In the genomic region with DNA sequence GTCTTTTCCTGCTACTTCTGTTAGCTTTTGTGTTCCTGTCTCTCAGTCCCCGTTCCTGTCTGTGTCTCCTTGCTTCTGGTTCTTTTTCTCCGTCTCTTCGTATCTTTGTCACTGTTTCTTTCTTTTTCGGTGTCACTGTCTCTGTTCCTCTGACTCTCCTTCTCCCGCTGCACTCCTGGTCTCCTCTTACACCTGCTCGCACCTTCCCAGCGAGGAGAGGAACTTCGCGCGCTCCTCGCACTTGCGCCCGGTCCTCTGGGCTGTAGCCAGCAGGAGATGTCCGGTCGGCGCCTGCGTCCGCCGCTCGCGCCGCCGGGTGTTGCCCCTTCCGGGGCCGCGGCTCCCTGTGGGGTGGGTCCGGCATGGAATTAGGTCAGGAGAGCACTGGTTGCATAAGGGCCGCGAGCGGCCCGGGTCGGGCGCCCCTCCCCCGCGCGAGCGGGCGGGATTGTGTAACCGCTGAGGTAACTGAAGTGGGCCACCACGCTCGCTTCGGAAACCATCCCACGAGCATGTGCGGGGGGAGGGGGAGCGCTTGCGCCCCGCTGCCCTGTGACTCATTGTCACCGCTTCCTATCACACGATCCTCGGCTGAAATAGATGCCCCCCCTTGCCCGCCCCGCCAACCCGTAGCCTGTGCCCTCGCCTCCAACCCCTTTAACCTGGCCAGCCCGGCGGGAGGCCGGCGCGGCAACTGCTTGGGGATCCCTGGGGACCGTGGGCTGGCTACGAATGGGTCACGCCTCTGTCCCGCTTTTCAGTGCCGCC, we compare ENCODE assay signal across 1 cellular context.
TF ChIP-seq lines count a peak whose summit lies in the region.

No MANE protein-coding gene starts in this region.

TF ChIP-seq in HepG2, 621 proteins besides CTCF, POLR2A, EP300 and RAD21 (continued from another document and continues in another):
- TF ChIP-seq, protein P1, sequence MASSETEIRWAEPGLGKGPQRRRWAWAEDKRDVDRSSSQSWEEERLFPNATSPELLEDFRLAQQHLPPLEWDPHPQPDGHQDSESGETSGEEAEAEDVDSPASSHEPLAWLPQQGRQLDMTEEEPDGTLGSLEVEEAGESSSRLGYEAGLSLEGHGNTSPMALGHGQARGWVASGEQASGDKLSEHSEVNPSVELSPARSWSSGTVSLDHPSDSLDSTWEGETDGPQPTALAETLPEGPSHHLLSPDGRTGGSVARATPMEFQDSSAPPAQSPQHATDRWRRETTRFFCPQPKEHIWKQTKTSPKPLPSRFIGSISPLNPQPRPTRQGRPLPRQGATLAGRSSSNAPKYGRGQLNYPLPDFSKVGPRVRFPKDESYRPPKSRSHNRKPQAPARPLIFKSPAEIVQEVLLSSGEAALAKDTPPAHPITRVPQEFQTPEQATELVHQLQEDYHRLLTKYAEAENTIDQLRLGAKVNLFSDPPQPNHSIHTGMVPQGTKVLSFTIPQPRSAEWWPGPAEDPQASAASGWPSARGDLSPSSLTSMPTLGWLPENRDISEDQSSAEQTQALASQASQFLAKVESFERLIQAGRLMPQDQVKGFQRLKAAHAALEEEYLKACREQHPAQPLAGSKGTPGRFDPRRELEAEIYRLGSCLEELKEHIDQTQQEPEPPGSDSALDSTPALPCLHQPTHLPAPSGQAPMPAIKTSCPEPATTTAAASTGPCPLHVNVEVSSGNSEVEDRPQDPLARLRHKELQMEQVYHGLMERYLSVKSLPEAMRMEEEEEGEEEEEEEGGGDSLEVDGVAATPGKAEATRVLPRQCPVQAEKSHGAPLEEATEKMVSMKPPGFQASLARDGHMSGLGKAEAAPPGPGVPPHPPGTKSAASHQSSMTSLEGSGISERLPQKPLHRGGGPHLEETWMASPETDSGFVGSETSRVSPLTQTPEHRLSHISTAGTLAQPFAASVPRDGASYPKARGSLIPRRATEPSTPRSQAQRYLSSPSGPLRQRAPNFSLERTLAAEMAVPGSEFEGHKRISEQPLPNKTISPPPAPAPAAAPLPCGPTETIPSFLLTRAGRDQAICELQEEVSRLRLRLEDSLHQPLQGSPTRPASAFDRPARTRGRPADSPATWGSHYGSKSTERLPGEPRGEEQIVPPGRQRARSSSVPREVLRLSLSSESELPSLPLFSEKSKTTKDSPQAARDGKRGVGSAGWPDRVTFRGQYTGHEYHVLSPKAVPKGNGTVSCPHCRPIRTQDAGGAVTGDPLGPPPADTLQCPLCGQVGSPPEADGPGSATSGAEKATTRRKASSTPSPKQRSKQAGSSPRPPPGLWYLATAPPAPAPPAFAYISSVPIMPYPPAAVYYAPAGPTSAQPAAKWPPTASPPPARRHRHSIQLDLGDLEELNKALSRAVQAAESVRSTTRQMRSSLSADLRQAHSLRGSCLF (CRISPR knock-in tag; IDR thresholded peaks at IDR 0.05; ENCODE audit: borderline replicate concordance): no peak
- TF ChIP-seq ZNF207 (IDR thresholded peaks at IDR 0.05; ENCODE audit: borderline replicate concordance): no peak
- no peak for TF ChIP-seq IRX3 (CRISPR knock-in tag; IDR thresholded peaks at IDR 0.05; ENCODE audit: borderline replicate concordance, low read depth)
- TF ChIP-seq, protein P2, sequence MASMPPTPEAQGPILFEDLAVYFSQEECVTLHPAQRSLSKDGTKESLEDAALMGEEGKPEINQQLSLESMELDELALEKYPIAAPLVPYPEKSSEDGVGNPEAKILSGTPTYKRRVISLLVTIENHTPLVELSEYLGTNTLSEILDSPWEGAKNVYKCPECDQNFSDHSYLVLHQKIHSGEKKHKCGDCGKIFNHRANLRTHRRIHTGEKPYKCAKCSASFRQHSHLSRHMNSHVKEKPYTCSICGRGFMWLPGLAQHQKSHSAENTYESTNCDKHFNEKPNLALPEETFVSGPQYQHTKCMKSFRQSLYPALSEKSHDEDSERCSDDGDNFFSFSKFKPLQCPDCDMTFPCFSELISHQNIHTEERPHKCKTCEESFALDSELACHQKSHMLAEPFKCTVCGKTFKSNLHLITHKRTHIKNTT (CRISPR knock-in tag; IDR thresholded peaks at IDR 0.05): no peak
- 0 out of 2 replicates have a peak, but pooled peaks have one; percentile 38 for TF ChIP-seq ZBTB7B (CRISPR knock-in tag; IDR thresholded peaks at IDR 0.05)
- no peak; the same call in 1 of the 2 replicates for TF ChIP-seq KDM5B (CRISPR knock-in tag; IDR thresholded peaks at IDR 0.05; ENCODE audit: borderline replicate concordance)
- no peak for TF ChIP-seq ZNF569 (CRISPR knock-in tag; IDR thresholded peaks at IDR 0.05; ENCODE audit: borderline replicate concordance)
- no peak for TF ChIP-seq STAT6 (CRISPR knock-in tag; IDR thresholded peaks at IDR 0.05; ENCODE audit: borderline replicate concordance)
- TF ChIP-seq DPF2 (CRISPR knock-in tag; IDR thresholded peaks at IDR 0.05; ENCODE audit: borderline replicate concordance, low read depth): no peak
- TF ChIP-seq ATF3 (CRISPR knock-in tag; IDR thresholded peaks at IDR 0.05): peak; percentile 44; the same call in 1 of the 2 replicates
- peak; percentile 35; the same call in 1 of the 2 replicates for TF ChIP-seq TAF1 (CRISPR knock-in tag; IDR thresholded peaks at IDR 0.05)
- no peak for TF ChIP-seq THYN1 (CRISPR knock-in tag; IDR thresholded peaks at IDR 0.05; ENCODE audit: borderline replicate concordance, low read depth)
- no peak for TF ChIP-seq EZH2 (conservative IDR thresholded peaks at IDR 0.05; ENCODE audit: low read depth, low read length)
- no peak for TF ChIP-seq NAIF1 (CRISPR knock-in tag; IDR thresholded peaks at IDR 0.05; ENCODE audit: borderline replicate concordance)
- TF ChIP-seq ZNF740 (CRISPR knock-in tag; IDR thresholded peaks at IDR 0.05): no peak
- peak; percentile 79; the same call in 1 of the 2 replicates for TF ChIP-seq ZFP36L1 (CRISPR knock-in tag; IDR thresholded peaks at IDR 0.05)
- no peak for TF ChIP-seq ZFP41 (CRISPR knock-in tag; IDR thresholded peaks at IDR 0.05; ENCODE audit: borderline replicate concordance)
- TF ChIP-seq MXD4 (CRISPR knock-in tag; IDR thresholded peaks at IDR 0.05): no peak
- TF ChIP-seq, protein P3, sequence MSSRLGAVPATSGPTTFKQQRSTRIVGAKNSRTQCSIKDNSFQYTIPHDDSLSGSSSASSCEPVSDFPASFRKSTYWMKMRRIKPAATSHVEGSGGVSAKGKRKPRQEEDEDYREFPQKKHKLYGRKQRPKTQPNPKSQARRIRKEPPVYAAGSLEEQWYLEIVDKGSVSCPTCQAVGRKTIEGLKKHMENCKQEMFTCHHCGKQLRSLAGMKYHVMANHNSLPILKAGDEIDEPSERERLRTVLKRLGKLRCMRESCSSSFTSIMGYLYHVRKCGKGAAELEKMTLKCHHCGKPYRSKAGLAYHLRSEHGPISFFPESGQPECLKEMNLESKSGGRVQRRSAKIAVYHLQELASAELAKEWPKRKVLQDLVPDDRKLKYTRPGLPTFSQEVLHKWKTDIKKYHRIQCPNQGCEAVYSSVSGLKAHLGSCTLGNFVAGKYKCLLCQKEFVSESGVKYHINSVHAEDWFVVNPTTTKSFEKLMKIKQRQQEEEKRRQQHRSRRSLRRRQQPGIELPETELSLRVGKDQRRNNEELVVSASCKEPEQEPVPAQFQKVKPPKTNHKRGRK (CRISPR knock-in tag; IDR thresholded peaks at IDR 0.05): 0 out of 2 replicates have a peak, but pooled peaks have one; percentile 63
- no peak for TF ChIP-seq ZNF652 (CRISPR knock-in tag; IDR thresholded peaks at IDR 0.05; ENCODE audit: borderline replicate concordance, low read depth)
- TF ChIP-seq HMGA1 (CRISPR knock-in tag; conservative IDR thresholded peaks at IDR 0.05): no peak
- TF ChIP-seq HNF1B (CRISPR knock-in tag; IDR thresholded peaks at IDR 0.05): no peak; the same call in 1 of the 2 replicates
- TF ChIP-seq DZIP1 (CRISPR knock-in tag; IDR thresholded peaks at IDR 0.05): no peak
- 0 out of 2 replicates have a peak, but pooled peaks have one; percentile 28 for TF ChIP-seq GABPA (IDR thresholded peaks at IDR 0.05; ENCODE audit: low read depth, low read length)
- TF ChIP-seq GABPA (CRISPR knock-in tag; IDR thresholded peaks at IDR 0.05; ENCODE audit: low read depth): 0 out of 2 replicates have a peak, but pooled peaks have one; percentile 23
- TF ChIP-seq SRY (CRISPR knock-in tag; IDR thresholded peaks at IDR 0.05): no peak
- no peak for TF ChIP-seq SRSF9 (IDR thresholded peaks at IDR 0.05; ENCODE audit: borderline replicate concordance, insufficient read depth, low read depth, low read length, poor library complexity, severe bottlenecking)
- TF ChIP-seq HNF1A (IDR thresholded peaks at IDR 0.05; ENCODE audit: low read depth): no peak
- peak; percentile 41; the same call in 1 of the 2 replicates for TF ChIP-seq HNF1A (CRISPR knock-in tag; IDR thresholded peaks at IDR 0.05; ENCODE audit: borderline replicate concordance)
- no peak for TF ChIP-seq ARNT2 (CRISPR knock-in tag; IDR thresholded peaks at IDR 0.05; ENCODE audit: low read depth)
- TF ChIP-seq ASH2L (IDR thresholded peaks at IDR 0.05; ENCODE audit: insufficient read length, low read depth, low read length): peak; percentile 30
- TF ChIP-seq ZNF543 (CRISPR knock-in tag; IDR thresholded peaks at IDR 0.05): peak; percentile 68; the same call in 1 of the 2 replicates
